25 cellular contexts compared by ENCODE assay signal in genomic region chr1:193156826-193157142, GRCh38. TPM values are rescaled to one million over a fixed set of nuclear protein-coding genes. Genes with fewer than 3 reads are reported as not detected.
DNase-seq lines count a peak whose midpoint lies in the region; ATAC-seq and TF ChIP-seq lines count a peak whose summit lies in the region.
"Had no signal": no experiment of that assay in that cellular context is flagged by ENCODE, and none has a peak within 500 bp of the region (broad histone marks: within the 10 kb centered on the region; RNA-seq: fewer than 3 reads in every experiment).

No MANE protein-coding gene starts in this region.

- no peak for ATAC-seq in activated T-cell treated with anti-CD3 and anti-CD28 coated beads, Interleukin-2, amount 50 U/mL, for 72 hours (replicated peaks in 1 of 2)
- ATAC-seq in PC-3 (no peak), esophagus mucosa (peak; percentile 44), HG02571 (IDR thresholded peaks at IDR 0.05; ENCODE audit: unreplicated experiment) (no peak)
- ATAC-seq: HepG2 had no signal

- no peaks in the 10 kb centered on the region for H4K20me1 ChIP-seq in PC-3 (ENCODE audit: low read length)

- H3K4me2 ChIP-seq in PC-3 (ENCODE audit: low read length): no peak overlapping the region

- TF ChIP-seq CTCF in PC-3 (conservative IDR thresholded peaks at IDR 0.05; ENCODE audit: low read depth, low read length) (no peak), nephron (IDR thresholded peaks at IDR 0.05; ENCODE audit: unreplicated experiment in 3 of 3) (no peak)

- no peak overlapping the region for H3K27ac ChIP-seq in PC-3 (ENCODE audit: low read length)
- H3K27ac ChIP-seq: 22Rv1, SK-N-MC, skin epidermis, upper lobe of left lung had no signal

- no peaks in the 10 kb centered on the region for H3K27me3 Mint-ChIP-seq in activated T-cell treated with anti-CD3 and anti-CD28 coated beads, Interleukin-2, amount 50 U/mL, for 72 hours (ENCODE audit: low read depth)
- no peaks in the 10 kb centered on the region for H3K27me3 Mint-ChIP-seq in nephron (ENCODE audit: low read depth)
- H3K27me3 Mint-ChIP-seq: activated naive CD8-positive, alpha-beta T cell treated with anti-CD3 and anti-CD28 coated beads for 36 hours; central memory CD8-positive, alpha-beta T cell had no signal

- H3K79me2 ChIP-seq in PC-3 (ENCODE audit: low read length): 0 out of 2 replicates have a peak, but pooled peaks cover 4% of the 10 kb centered on the region

- CTCF ChIA-PET in PC-3 (lab: Charles Lee): no interaction called here

- 0 out of 2 replicates have a peak, but pooled peaks cover 4% of the 10 kb centered on the region for H3K4me1 ChIP-seq in PC-3 (ENCODE audit: insufficient read depth, low read length)

- no peak overlapping the region for H2AFZ ChIP-seq in PC-3 (ENCODE audit: low read length)

- POLR2A ChIA-PET in PC-3 (lab: Charles Lee; ENCODE audit: unreplicated experiment): no interaction called here

- H3K36me3 ChIP-seq in PC-3 (ENCODE audit: low read depth, low read length): peaks cover 12% of the 10 kb centered on the region; the same call in 1 of the 2 replicates

- no peak for DNase-seq in activated T-cell treated with anti-CD3 and anti-CD28 coated beads, Interleukin-2, amount 50 U/mL, for 72 hours
- DNase-seq in activated T-cell treated with anti-CD3 and anti-CD28 coated beads for 4 hours: no peak
- DNase-seq in PC-3: peak; percentile 11
- no peak for DNase-seq in SKM-1 (lab: John Stamatoyannopoulos, UW; ENCODE audit: unreplicated experiment)
- DNase-seq in SIG-M5 treated with dmso at 0.1 percent for 504 hours (lab: John Stamatoyannopoulos, UW; ENCODE audit: unreplicated experiment): no peak
- DNase-seq: activated CD4-positive, alpha-beta T cell treated with anti-CD3 and anti-CD28 coated beads for 48 hours; activated naive CD8-positive, alpha-beta T cell treated with anti-CD3 and anti-CD28 coated beads for 36 hours; activated T-cell treated with anti-CD3 and anti-CD28 coated beads, Interleukin-2, amount 50 U/mL, for 48 hours; DMS53; dorsolateral prefrontal cortex; GF-D8; hippocampal formation; NCI-H1092; NCI-H1930; substantia nigra; upper lobe of left lung had no signal

- H3F3A ChIP-seq in PC-3 (ENCODE audit: low read length, unreplicated experiment): no peaks in the 10 kb centered on the region

- no peaks in the 10 kb centered on the region for H3K9me3 ChIP-seq in PC-3 (ENCODE audit: low read length)
- H3K9me3 ChIP-seq: upper lobe of left lung had no signal

- no peaks in the 10 kb centered on the region for H3K9me3 Mint-ChIP-seq in activated T-cell treated with anti-CD3 and anti-CD28 coated beads, Interleukin-2, amount 50 U/mL, for 72 hours
- no peaks in the 10 kb centered on the region for H3K9me3 Mint-ChIP-seq in nephron
- H3K9me3 Mint-ChIP-seq: activated naive CD8-positive, alpha-beta T cell treated with anti-CD3 and anti-CD28 coated beads for 36 hours; central memory CD8-positive, alpha-beta T cell had no signal

- no peaks in the 10 kb centered on the region for H3K9me2 ChIP-seq in PC-3 (replicated peaks; ENCODE audit: low read length)

- peaks cover 0 to 11% of the 10 kb centered on the region in 2 donors for H3K36me3 Mint-ChIP-seq in activated T-cell treated with anti-CD3 and anti-CD28 coated beads, Interleukin-2, amount 50 U/mL, for 72 hours (ENCODE audit: insufficient read depth in 2 of 2)
- peaks cover 48% of the 10 kb centered on the region for H3K36me3 Mint-ChIP-seq in nephron (ENCODE audit: low read depth)

- no peaks in the 10 kb centered on the region for H3K27me3 ChIP-seq in PC-3 (ENCODE audit: low read length)
- H3K27me3 ChIP-seq: dorsolateral prefrontal cortex, upper lobe of left lung had no signal

- peak overlapping the region; percentile 4 for H3K27ac Mint-ChIP-seq in activated T-cell treated with anti-CD3 and anti-CD28 coated beads, Interleukin-2, amount 50 U/mL, for 72 hours
- peak overlapping the region in 2 of 3 experiments; percentile 20 to 57 for H3K27ac Mint-ChIP-seq in nephron
- H3K27ac Mint-ChIP-seq: activated naive CD8-positive, alpha-beta T cell treated with anti-CD3 and anti-CD28 coated beads for 36 hours had no signal

- intact Hi-C loops in PC-3 (cut with micrococcal nuclease): no loop called here

- BruUV-seq in PC-3 (replicated peaks; lab: Mats Ljungman, UMichigan): no TSS peak

- H3K9ac ChIP-seq in PC-3 (ENCODE audit: low read length): no peak overlapping the region

- H3K4me1 Mint-ChIP-seq in activated T-cell treated with anti-CD3 and anti-CD28 coated beads, Interleukin-2, amount 50 U/mL, for 72 hours (ENCODE audit: low read depth): peaks cover 33% of the 10 kb centered on the region
- no peaks in the 10 kb centered on the region for H3K4me1 Mint-ChIP-seq in nephron

- H3K4me3 Mint-ChIP-seq in activated T-cell treated with anti-CD3 and anti-CD28 coated beads, Interleukin-2, amount 50 U/mL, for 72 hours: no peak overlapping the region
- no peak overlapping the region for H3K4me3 Mint-ChIP-seq in nephron
- H3K4me3 Mint-ChIP-seq: activated naive CD8-positive, alpha-beta T cell treated with anti-CD3 and anti-CD28 coated beads for 36 hours; central memory CD8-positive, alpha-beta T cell had no signal

- H3K4me3 ChIP-seq in PC-3 (ENCODE audit: low read length): no peak overlapping the region
- H3K4me3 ChIP-seq: dorsolateral prefrontal cortex, SK-N-MC, skin epidermis, upper lobe of left lung had no signal

RNA-seq across cellular contexts. Expression of gene B3GALT2, which starts 29.6 kb away (rescaled TPM):
- total RNA-seq in activated T-cell treated with anti-CD3 and anti-CD28 coated beads, Interleukin-2, amount 50 U/mL, for 72 hours: under 1 TPM; 0.07 to 0.10 TPM
- total RNA-seq in PC-3 (2014; rRNA removed): not detected in 2 replicates
- total RNA-seq in esophagus mucosa: 0.04 TPM
- total RNA-seq: activated naive CD8-positive, alpha-beta T cell treated with anti-CD3 and anti-CD28 coated beads for 36 hours; HepG2; pulmonary artery endothelial cell had no signal

RNA-seq across cellular contexts. Expression of gene CDC73, which starts 35.0 kb away (rescaled TPM):
- total RNA-seq in activated T-cell treated with anti-CD3 and anti-CD28 coated beads, Interleukin-2, amount 50 U/mL, for 72 hours: 10 to 100 TPM; 49.1 to 49.7 TPM
- total RNA-seq in PC-3 (2014; rRNA removed) (10.0 and 13.4 TPM in 2 replicates), esophagus mucosa (33.1 TPM)

RNA-seq across cellular contexts. Expression of gene GLRX2, which starts 51.6 kb away (rescaled TPM):
- total RNA-seq in activated T-cell treated with anti-CD3 and anti-CD28 coated beads, Interleukin-2, amount 50 U/mL, for 72 hours: 10 to 100 TPM; 22.7 to 32.1 TPM
- total RNA-seq in PC-3 (2014; rRNA removed) (16.5 and 18.6 TPM in 2 replicates), esophagus mucosa (15.7 TPM)
